In genomic region chr3:49900491-49901153, GRCh38 we compare ENCODE assay signal across 10 cellular contexts. TPM values are rescaled to one million over a fixed set of nuclear protein-coding genes. Genes with fewer than 3 reads are reported as not detected.
DNase-seq lines count a peak whose midpoint lies in the region; ATAC-seq lines count a peak whose summit lies in the region.
"Had no signal": no experiment of that assay in that cellular context is flagged by ENCODE, and none has a peak within 500 bp of the region (broad histone marks: within the 10 kb centered on the region; RNA-seq: fewer than 3 reads in every experiment).

No MANE protein-coding gene starts in this region.

- H3K27ac ChIP-seq in duodenal mucosa (ENCODE audit: low read depth, low read length) = peak overlapping the region; percentile 87

- H3K27me3 ChIP-seq in duodenal mucosa (ENCODE audit: control insufficient read depth in 1 of 2, insufficient read depth in 2 of 2, low read length in 2 of 2) = no peaks in the 10 kb centered on the region
- H3K27me3 ChIP-seq: tibial nerve had no signal

- peak; percentile 19 for DNase-seq in COR-L47 (lab: John Stamatoyannopoulos, UW)
- peak; percentile 60 for DNase-seq in NCI-H2196 (lab: John Stamatoyannopoulos, UW; ENCODE audit: unreplicated experiment)
- DNase-seq in myocyte (ENCODE audit: low read depth) = peak; percentile 83
- DNase-seq in activated gamma-delta T cell treated with Interleukin-2 at 50 U/mL for 16 hours = no peak
- DNase-seq in stimulated activated naive CD8-positive, alpha-beta T cell treated with anti-CD3 and anti-CD28 coated beads, Interleukin-15, Interleukin-2, amounts not matched to agents 100 U/mL and 50 U/mL, for 24 hours = no peak
- no peak for DNase-seq in dermis blood vessel endothelial cell
- DNase-seq in T-helper 9 cell = no peak
- DNase-seq: NCI-H345 had no signal

- peaks cover 28 to 37% of the 10 kb centered on the region in 2 donors for H3K36me3 ChIP-seq in duodenal mucosa (ENCODE audit: control insufficient read depth in 1 of 2, insufficient read depth in 2 of 2, low read length in 2 of 2)
- H3K36me3 ChIP-seq: tibial nerve had no signal

- peak overlapping the region; percentile 55 to 73 for H3K9ac ChIP-seq in duodenal mucosa (ENCODE audit: low read depth in 1 of 2, low read length in 2 of 2)

- no peak for ATAC-seq in stimulated activated naive CD8-positive, alpha-beta T cell treated with anti-CD3 and anti-CD28 coated beads, Interleukin-15, Interleukin-2, amounts not matched to agents 100 U/mL and 50 U/mL, for 24 hours

- H3K4me3 ChIP-seq in duodenal mucosa (ENCODE audit: low read depth in 1 of 2, low read length in 2 of 2) = peak overlapping the region; percentile 74 to 79
- H3K4me3 ChIP-seq: tibial nerve had no signal

- H3K4me1 ChIP-seq in duodenal mucosa (ENCODE audit: control insufficient read depth in 1 of 2, insufficient read depth in 2 of 2, low read length in 2 of 2) = peaks cover 30 to 56% of the 10 kb centered on the region in 2 donors

- H3K9me3 ChIP-seq in duodenal mucosa (ENCODE audit: control insufficient read depth in 1 of 2, low read length in 2 of 2) = no peaks in the 10 kb centered on the region
- H3K9me3 ChIP-seq: tibial nerve had no signal

RNA-seq across cellular contexts. Expression of gene MST1R, which starts 3.1 kb away (rescaled TPM):
- total RNA-seq in myocyte (0.27 TPM in 1 of 2 replicates, not detected in the other), dermis blood vessel endothelial cell (0.34 and 0.65 TPM in 2 replicates)
- polyA plus RNA-seq in myocyte (2012) = 0.72 TPM

RNA-seq across cellular contexts. Expression of gene MON1A, which starts 29.0 kb away (rescaled TPM):
- total RNA-seq in myocyte (14.7 and 19.8 TPM in 2 replicates), dermis blood vessel endothelial cell (14.6 and 16.3 TPM in 2 replicates)
- polyA plus RNA-seq in myocyte (2012) = 13.7 TPM

RNA-seq across cellular contexts. Expression of gene CAMKV, which starts 30.9 kb away (rescaled TPM):
- total RNA-seq in myocyte (not detected in 2 replicates), dermis blood vessel endothelial cell (not detected in 2 replicates)
- polyA plus RNA-seq in myocyte (2012) = not detected
- total RNA-seq: tibial nerve had no signal

RNA-seq across cellular contexts. Expression of gene RBM6, which starts 39.3 kb away (rescaled TPM):
- total RNA-seq in myocyte (48.8 and 56.7 TPM in 2 replicates), dermis blood vessel endothelial cell (34.4 and 60.4 TPM in 2 replicates)
- polyA plus RNA-seq in myocyte (2012) = 42.0 TPM

RNA-seq across cellular contexts. Expression of gene TRAIP, which starts 44.3 kb away (rescaled TPM):
- total RNA-seq in myocyte = 0.91 and 1.2 TPM in 2 replicates
- polyA plus RNA-seq in myocyte (2012) = 1.9 TPM
- 2.0 and 3.9 TPM in 2 replicates for total RNA-seq in dermis blood vessel endothelial cell

Comparison
In these comparisons a context has a peak if more than half of its experiments do, and no peak if none do; other contexts are left out.
1. DNase-seq: peak in COR-L47 (single experiment), NCI-H2196 (single experiment) and myocyte (single experiment); none in activated gamma-delta T cell treated with Interleukin-2 at 50 U/mL for 16 hours (single experiment), stimulated activated naive CD8-positive, alpha-beta T cell treated with anti-CD3 and anti-CD28 coated beads, Interleukin-15, Interleukin-2, amounts not matched to agents 100 U/mL and 50 U/mL, for 24 hours (single experiment), dermis blood vessel endothelial cell (single experiment) and T-helper 9 cell (single experiment).